In genomic region chr9:21528123-21528808, GRCh38 we compare ENCODE assay signal across 26 cellular contexts. TPM values are rescaled to one million over a fixed set of nuclear protein-coding genes. Genes with fewer than 3 reads are reported as not detected.
"Had no signal": no experiment of that assay in that cellular context is flagged by ENCODE, and none has a peak within 500 bp of the region (broad histone marks: within the 10 kb centered on the region; RNA-seq: fewer than 3 reads in every experiment).

No MANE protein-coding gene starts in this region.

- H3K27me3 ChIP-seq: hepatocyte, right lobe of liver, transverse colon had no signal

- H3K27ac ChIP-seq: coronary artery, hepatocyte, parathyroid adenoma, psoas muscle, right lobe of liver, stomach, thoracic aorta, transverse colon had no signal

- H2AFZ ChIP-seq: hepatocyte, parathyroid adenoma had no signal

- H3K4me1 Mint-ChIP-seq: endodermal cell, nephron progenitor cell had no signal

- H3K36me3 ChIP-seq: right lobe of liver, thoracic aorta, transverse colon had no signal

- H3K4me2 ChIP-seq: hepatocyte had no signal

- ATAC-seq: left colon; left ventricle myocardium superior; naive thymus-derived CD4-positive, alpha-beta T cell; psoas muscle had no signal

- H3K4me3 Mint-ChIP-seq: endodermal cell; naive thymus-derived CD4-positive, alpha-beta T cell; nephron progenitor cell had no signal

- H3K4me3 ChIP-seq: coronary artery, hepatocyte, psoas muscle, right lobe of liver, stomach, thoracic aorta, transverse colon had no signal

- H3K9me3 ChIP-seq: psoas muscle, right lobe of liver, thoracic aorta, transverse colon had no signal

- H3K9ac ChIP-seq: parathyroid adenoma had no signal

- H3K9me3 Mint-ChIP-seq: nephron progenitor cell had no signal

- H3K27ac Mint-ChIP-seq: endodermal cell; naive thymus-derived CD4-positive, alpha-beta T cell; nephron progenitor cell had no signal

- H3K4me1 ChIP-seq: parathyroid adenoma, psoas muscle, right lobe of liver, stomach, transverse colon had no signal

- H3K79me2 ChIP-seq: hepatocyte, parathyroid adenoma had no signal

- DNase-seq: effector CD4-positive, alpha-beta T cell; endodermal cell; erythroblast; foreskin melanocyte; head of caudate nucleus; left colon; left ventricle myocardium superior; naive thymus-derived CD4-positive, alpha-beta T cell; nephron progenitor cell; psoas muscle; retina; right lobe of liver; stimulated activated CD4-positive, alpha-beta T cell treated with anti-CD3 and anti-CD28 coated beads, Interleukin-2, amount 100 ng/mL, for 24 hours; stimulated activated CD4-positive, alpha-beta T cell treated with anti-CD3 and anti-CD28 coated beads, Interleukin-4, amount 100 ng/mL, for 4 hours; stimulated activated naive CD4-positive, alpha-beta T cell; stomach; substantia nigra; transverse colon had no signal

RNA-seq across cellular contexts. Expression of gene IFNE, which starts 46.2 kb away (rescaled TPM):
- total RNA-seq: dermis microvascular lymphatic vessel endothelial cell, left colon, left ventricle myocardium superior, lung microvascular endothelial cell, mesenteric fat pad, mononuclear cell, psoas muscle, right lobe of liver, thoracic aorta, transverse colon had no signal
- polyA plus RNA-seq: hepatocyte; naive thymus-derived CD4-positive, alpha-beta T cell; psoas muscle had no signal
